ENCODE assay signal across 1 cellular context in genomic region chr15:63504247-63504978, GRCh38.
TF ChIP-seq lines count a peak whose summit lies in the region.

Gene USP3, plus strand, starts transcription at chr15:63504593. Its CDS starts 147 bp downstream, at chr15:63504740.

TF ChIP-seq in K562, 482 proteins besides CTCF, POLR2A, EP300 and RAD21 (continued from another document and continues in another):
- no peak for TF ChIP-seq ZBTB5 (IDR thresholded peaks at IDR 0.05)
- TF ChIP-seq FUS (optimal IDR thresholded peaks at IDR 0.05; ENCODE audit: low read depth, low read length), result no peak
- no peak for TF ChIP-seq ZKSCAN3 (CRISPR knock-in tag; IDR thresholded peaks at IDR 0.05)
- TF ChIP-seq EP400 (IDR thresholded peaks at IDR 0.05), result peak; percentile 84
- TF ChIP-seq FIP1L1 (IDR thresholded peaks at IDR 0.05; ENCODE audit: low read depth, low read length, poor library complexity, severe bottlenecking), result peak; percentile 91
- TF ChIP-seq ZNF398 (CRISPR knock-in tag; IDR thresholded peaks at IDR 0.05), result no peak
- TF ChIP-seq JUND (IDR thresholded peaks at IDR 0.05; ENCODE audit: borderline replicate concordance, low read depth, low read length), result peak; percentile 78
- TF ChIP-seq JUND (tag; IDR thresholded peaks at IDR 0.05; ENCODE audit: borderline replicate concordance, low read depth, low read length), result no peak; the same call in 2 of the 3 replicates
- peak; percentile 36 to 82; a peak in 2 of 4 replicates for TF ChIP-seq TBL1XR1 (IDR thresholded peaks at IDR 0.05; ENCODE audit: low read length in 2 of 2)
- no peak for TF ChIP-seq TEAD4 (IDR thresholded peaks at IDR 0.05; ENCODE audit: low read length)
- TF ChIP-seq TEAD4 (CRISPR knock-in tag; IDR thresholded peaks at IDR 0.05; ENCODE audit: borderline replicate concordance), result no peak
- TF ChIP-seq EGR1 (conservative IDR thresholded peaks at IDR 0.05), result no peak; the same call in 1 of the 2 replicates
- no peak; the same call in 1 of the 2 replicates for TF ChIP-seq LCOR (CRISPR knock-in tag; IDR thresholded peaks at IDR 0.05)
- TF ChIP-seq CBX3 (IDR thresholded peaks at IDR 0.05; ENCODE audit: borderline replicate concordance in 1 of 2, low read length in 2 of 2), result no peak
- no peak for TF ChIP-seq NCOA1 (IDR thresholded peaks at IDR 0.05; ENCODE audit: low read depth)
- TF ChIP-seq CAMTA2 (CRISPR knock-in tag; conservative IDR thresholded peaks at IDR 0.05), result no peak
- TF ChIP-seq ZNF699 (CRISPR knock-in tag; IDR thresholded peaks at IDR 0.05; ENCODE audit: insufficient replicate concordance), result no peak
- peak; percentile 83 for TF ChIP-seq CCNT2 (IDR thresholded peaks at IDR 0.05; ENCODE audit: borderline replicate concordance, extremely low read depth, insufficient read length, low read depth, low read length)
- no peak for TF ChIP-seq CEBPB (tag; IDR thresholded peaks at IDR 0.05)
- TF ChIP-seq PHF8 (IDR thresholded peaks at IDR 0.05; ENCODE audit: borderline replicate concordance, low read length), result peak; percentile 80; the same call in 1 of the 2 replicates
- TF ChIP-seq BRF1 (IDR thresholded peaks at IDR 0.05; ENCODE audit: borderline replicate concordance, extremely low read depth, insufficient read length), result no peak
- no peak for TF ChIP-seq ZNF212 (CRISPR knock-in tag; IDR thresholded peaks at IDR 0.05)
- TF ChIP-seq ZNF589 (CRISPR knock-in tag; IDR thresholded peaks at IDR 0.05; ENCODE audit: low read depth), result peak; percentile 57; the same call in 1 of the 2 replicates
- TF ChIP-seq TFAP4 (CRISPR knock-in tag; IDR thresholded peaks at IDR 0.05; ENCODE audit: borderline replicate concordance), result peak; percentile 95
- no peak for TF ChIP-seq BCL6 (CRISPR knock-in tag; IDR thresholded peaks at IDR 0.05)
- TF ChIP-seq ZNF184 (CRISPR knock-in tag; IDR thresholded peaks at IDR 0.05), result no peak
- TF ChIP-seq RBM14 (IDR thresholded peaks at IDR 0.05; ENCODE audit: borderline replicate concordance, insufficient read depth, low read depth, low read length), result no peak
- TF ChIP-seq SUPT5H (IDR thresholded peaks at IDR 0.05), result peak; percentile 62
- TF ChIP-seq FOXP1 (CRISPR knock-in tag; IDR thresholded peaks at IDR 0.05), result peak; percentile 48
- peak; percentile 14; the same call in 1 of the 2 replicates for TF ChIP-seq CEBPG (CRISPR knock-in tag; IDR thresholded peaks at IDR 0.05)
- TF ChIP-seq CEBPG (tag; conservative IDR thresholded peaks at IDR 0.05 in 1 of 2, IDR thresholded peaks at IDR 0.05 in 1 of 2), result peak in 1 of 2 experiments; percentile 57; a peak in 1 of 4 replicates
- no peak for TF ChIP-seq BRD4 (IDR thresholded peaks at IDR 0.05)
- TF ChIP-seq MXI1 (IDR thresholded peaks at IDR 0.05; ENCODE audit: low read depth, low read length), result peak; percentile 78; the same call in 1 of the 2 replicates
- TF ChIP-seq SPI1 (IDR thresholded peaks at IDR 0.05; ENCODE audit: borderline replicate concordance, low read depth, low read length), result peak; percentile 56
- peak; percentile 91 for TF ChIP-seq CTCFL (IDR thresholded peaks at IDR 0.05; ENCODE audit: borderline replicate concordance, insufficient read depth, low read depth, low read length, poor library complexity, severe bottlenecking)
- no peak for TF ChIP-seq NR4A1 (CRISPR knock-in tag; IDR thresholded peaks at IDR 0.05)
- no peak for TF ChIP-seq NR4A1 (tag; IDR thresholded peaks at IDR 0.05)
- TF ChIP-seq ARHGAP35 (IDR thresholded peaks at IDR 0.05; ENCODE audit: partially characterized antibody), result peak; percentile 59
- TF ChIP-seq HLTF (IDR thresholded peaks at IDR 0.05), result no peak
- TF ChIP-seq RFX1 (IDR thresholded peaks at IDR 0.05), result no peak
- peak; percentile 78 for TF ChIP-seq ZNF263 (CRISPR knock-in tag; IDR thresholded peaks at IDR 0.05; ENCODE audit: borderline replicate concordance)
- 0 out of 2 replicates have a peak, but pooled peaks have one; percentile 37 for TF ChIP-seq OTX1 (CRISPR knock-in tag; IDR thresholded peaks at IDR 0.05)
- no peak; the same call in 1 of the 2 replicates for TF ChIP-seq THRB (CRISPR knock-in tag; conservative IDR thresholded peaks at IDR 0.05)
- no peak for TF ChIP-seq DPF2 (IDR thresholded peaks at IDR 0.05)
- TF ChIP-seq ZNF431 (CRISPR knock-in tag; IDR thresholded peaks at IDR 0.05), result 0 out of 2 replicates have a peak, but pooled peaks have one; percentile 32
- TF ChIP-seq HDAC6 (IDR thresholded peaks at IDR 0.05; ENCODE audit: low read depth, low read length), result no peak
- TF ChIP-seq ZNF318 (IDR thresholded peaks at IDR 0.05; ENCODE audit: borderline replicate concordance in 1 of 2, low read depth in 1 of 2), result no peak
- peak; percentile 93 for TF ChIP-seq VEZF1 (CRISPR knock-in tag; IDR thresholded peaks at IDR 0.05)
- no peak for TF ChIP-seq ZBTB26 (CRISPR knock-in tag; IDR thresholded peaks at IDR 0.05)
